ENCODE assay signal across 1 cellular context in genomic region chr15:33547876-33548275, GRCh38.
TF ChIP-seq lines count a peak whose summit lies in the region.

No MANE protein-coding gene starts in this region.

TF ChIP-seq in K562, 482 proteins besides CTCF, POLR2A, EP300 and RAD21 (continued from another document):
- TF ChIP-seq REST (CRISPR knock-in tag; IDR thresholded peaks at IDR 0.05; ENCODE audit: low read depth), result peak; percentile 76; the same call in 1 of the 2 replicates
- no peak for TF ChIP-seq ZNF12 (CRISPR knock-in tag; IDR thresholded peaks at IDR 0.05)
- TF ChIP-seq ZNF384 (IDR thresholded peaks at IDR 0.05; ENCODE audit: low read depth, low read length), result no peak
- TF ChIP-seq, protein P1, sequence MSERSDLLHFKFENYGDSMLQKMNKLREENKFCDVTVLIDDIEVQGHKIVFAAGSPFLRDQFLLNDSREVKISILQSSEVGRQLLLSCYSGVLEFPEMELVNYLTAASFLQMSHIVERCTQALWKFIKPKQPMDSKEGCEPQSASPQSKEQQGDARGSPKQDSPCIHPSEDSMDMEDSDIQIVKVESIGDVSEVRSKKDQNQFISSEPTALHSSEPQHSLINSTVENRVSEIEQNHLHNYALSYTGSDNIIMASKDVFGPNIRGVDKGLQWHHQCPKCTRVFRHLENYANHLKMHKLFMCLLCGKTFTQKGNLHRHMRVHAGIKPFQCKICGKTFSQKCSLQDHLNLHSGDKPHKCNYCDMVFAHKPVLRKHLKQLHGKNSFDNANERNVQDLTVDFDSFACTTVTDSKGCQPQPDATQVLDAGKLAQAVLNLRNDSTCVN (CRISPR knock-in tag; IDR thresholded peaks at IDR 0.05), result no peak
- no peak for TF ChIP-seq ZNF695 (CRISPR knock-in tag; IDR thresholded peaks at IDR 0.05)
- no peak for TF ChIP-seq SMARCC2 (IDR thresholded peaks at IDR 0.05; ENCODE audit: low read depth)
- no peak for TF ChIP-seq FUS (optimal IDR thresholded peaks at IDR 0.05; ENCODE audit: low read depth, low read length)
- no peak for TF ChIP-seq ATF6 (CRISPR knock-in tag; IDR thresholded peaks at IDR 0.05)
- TF ChIP-seq, protein P2, sequence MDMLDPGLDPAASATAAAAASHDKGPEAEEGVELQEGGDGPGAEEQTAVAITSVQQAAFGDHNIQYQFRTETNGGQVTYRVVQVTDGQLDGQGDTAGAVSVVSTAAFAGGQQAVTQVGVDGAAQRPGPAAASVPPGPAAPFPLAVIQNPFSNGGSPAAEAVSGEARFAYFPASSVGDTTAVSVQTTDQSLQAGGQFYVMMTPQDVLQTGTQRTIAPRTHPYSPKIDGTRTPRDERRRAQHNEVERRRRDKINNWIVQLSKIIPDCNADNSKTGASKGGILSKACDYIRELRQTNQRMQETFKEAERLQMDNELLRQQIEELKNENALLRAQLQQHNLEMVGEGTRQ (CRISPR knock-in tag; IDR thresholded peaks at IDR 0.05), result no peak
- TF ChIP-seq ZNF316 (IDR thresholded peaks at IDR 0.05), result no peak
- TF ChIP-seq BRF1 (IDR thresholded peaks at IDR 0.05; ENCODE audit: borderline replicate concordance, extremely low read depth, insufficient read length), result no peak
- TF ChIP-seq ZNF143 (CRISPR knock-in tag; IDR thresholded peaks at IDR 0.05), result no peak
- no peak for TF ChIP-seq ZNF740 (CRISPR knock-in tag; IDR thresholded peaks at IDR 0.05)
- no peak for TF ChIP-seq ZNF740 (tag; IDR thresholded peaks at IDR 0.05)
- peak; percentile 83 for TF ChIP-seq EHMT2 (IDR thresholded peaks at IDR 0.05)
- no peak for TF ChIP-seq ASH1L (IDR thresholded peaks at IDR 0.05; ENCODE audit: borderline replicate concordance, low read depth, partially characterized antibody)
- TF ChIP-seq ZNF174 (CRISPR knock-in tag; IDR thresholded peaks at IDR 0.05), result no peak
